Comparison of ENCODE assay signal across 33 cellular contexts in the genomic region with DNA sequence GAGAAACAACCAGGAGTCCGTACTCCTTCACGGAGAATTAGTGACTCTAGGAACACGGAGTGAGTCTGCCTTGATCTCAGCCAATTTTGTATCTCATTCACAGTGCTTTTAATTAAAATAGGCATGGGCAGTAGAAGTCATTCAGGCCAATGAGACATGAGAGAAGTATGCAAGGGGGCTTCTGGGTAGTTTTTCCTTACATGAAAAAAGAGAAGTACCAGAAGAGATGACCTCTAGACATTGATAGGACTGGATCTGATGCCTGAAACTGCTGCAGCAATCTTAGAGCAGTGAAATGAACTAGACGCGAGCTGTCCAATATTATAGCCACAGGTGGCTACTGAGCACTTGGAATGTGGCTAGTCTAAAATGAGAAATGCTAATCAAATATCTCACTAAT.
"Had no signal": no experiment of that assay in that cellular context is flagged by ENCODE, and none has a peak within 500 bp of the region (broad histone marks: within the 10 kb centered on the region; RNA-seq: fewer than 3 reads in every experiment).

No MANE protein-coding gene starts in this region.

- H3K27ac Mint-ChIP-seq: activated B cell treated with CpG ODN at 0.5 μM for 24 hours; activated CD8-positive, alpha-beta T cell treated with anti-CD3 and anti-CD28 coated beads for 36 hours; activated naive CD8-positive, alpha-beta T cell treated with anti-CD3 and anti-CD28 coated beads for 36 hours; activated naive CD8-positive, alpha-beta T cell treated with anti-CD3 and anti-CD28 coated beads, Interleukin-2, amount 50 U/mL, for 24 hours; activated T-helper 17 cell treated with anti-CD3 and anti-CD28 coated beads, Interleukin-2, amount 50 U/mL, for 72 hours; brain; dendritic cell treated with granulocyte-macrophage colony-stimulating factor and Interleukin-4, amounts not matched to agents 40 ng/mL and 50 ng/mL, for 4 days; T-helper 17 cell; T-helper 2 cell treated with Interferon-gamma antibody and Interleukin-4, amounts not matched to agents 5 μg/mL and 100 μg/mL, for 36 hours had no signal

- H3K36me3 ChIP-seq: ascending aorta, esophagus muscularis mucosa, gastrocnemius medialis, heart left ventricle, WERI-Rb-1 had no signal

- ATAC-seq: activated CD4-positive, CD25-positive, alpha-beta regulatory T cell treated with anti-CD3 and anti-CD28 coated beads, Interleukin-2, amount 50 U/mL, for 24 hours; activated CD8-positive, alpha-beta T cell treated with anti-CD3 and anti-CD28 coated beads for 36 hours; activated naive CD8-positive, alpha-beta T cell treated with anti-CD3 and anti-CD28 coated beads, Interleukin-2, amount 50 U/mL, for 24 hours; activated T-cell treated with anti-CD3 and anti-CD28 coated beads, Interleukin-2, amount 50 U/mL, for 4 hours; activated T-helper 17 cell treated with anti-CD3 and anti-CD28 coated beads, Interleukin-2, amount 50 U/mL, for 72 hours; gastrocnemius medialis; heart left ventricle; T-helper 17 cell had no signal

- H3K4me1 ChIP-seq: ascending aorta, esophagus muscularis mucosa, gastrocnemius medialis, heart left ventricle had no signal

- H3K27me3 ChIP-seq: ascending aorta, esophagus muscularis mucosa, foreskin keratinocyte, gastrocnemius medialis, heart left ventricle had no signal

- H3K27me3 Mint-ChIP-seq: activated B cell treated with CpG ODN at 0.5 μM for 24 hours; activated CD8-positive, alpha-beta T cell treated with anti-CD3 and anti-CD28 coated beads for 36 hours; activated naive CD8-positive, alpha-beta T cell treated with anti-CD3 and anti-CD28 coated beads for 36 hours; activated naive CD8-positive, alpha-beta T cell treated with anti-CD3 and anti-CD28 coated beads, Interleukin-2, amount 50 U/mL, for 24 hours; activated T-helper 17 cell treated with anti-CD3 and anti-CD28 coated beads, Interleukin-2, amount 50 U/mL, for 72 hours; dendritic cell treated with granulocyte-macrophage colony-stimulating factor and Interleukin-4, amounts not matched to agents 40 ng/mL and 50 ng/mL, for 4 days had no signal

- H3K36me3 Mint-ChIP-seq: activated naive CD8-positive, alpha-beta T cell treated with anti-CD3 and anti-CD28 coated beads for 36 hours; brain had no signal

- H3K4me3 Mint-ChIP-seq: activated B cell treated with CpG ODN at 0.5 μM for 24 hours; activated CD8-positive, alpha-beta T cell treated with anti-CD3 and anti-CD28 coated beads for 36 hours; activated naive CD8-positive, alpha-beta T cell treated with anti-CD3 and anti-CD28 coated beads for 36 hours; activated naive CD8-positive, alpha-beta T cell treated with anti-CD3 and anti-CD28 coated beads, Interleukin-2, amount 50 U/mL, for 24 hours; activated T-cell treated with anti-CD3 and anti-CD28 coated beads, Interleukin-2, amount 50 U/mL, for 4 hours; activated T-helper 17 cell treated with anti-CD3 and anti-CD28 coated beads, Interleukin-2, amount 50 U/mL, for 72 hours; brain; central memory CD8-positive, alpha-beta T cell; dendritic cell treated with granulocyte-macrophage colony-stimulating factor and Interleukin-4, amounts not matched to agents 40 ng/mL and 50 ng/mL, for 4 days; T-helper 17 cell; T-helper 2 cell treated with Interferon-gamma antibody and Interleukin-4, amounts not matched to agents 5 μg/mL and 100 μg/mL, for 36 hours had no signal

- H3K4me3 ChIP-seq: ascending aorta, coronary artery, dorsolateral prefrontal cortex, esophagus muscularis mucosa, gastrocnemius medialis, heart left ventricle had no signal

- H3K9me3 ChIP-seq: ascending aorta, gastrocnemius medialis had no signal

- H3K27ac ChIP-seq: ascending aorta, coronary artery, dorsolateral prefrontal cortex, esophagus muscularis mucosa, foreskin keratinocyte, gastrocnemius medialis, heart left ventricle, WERI-Rb-1 had no signal

- DNase-seq: activated B cell treated with CpG ODN at 0.5 μM for 24 hours; activated CD4-positive, alpha-beta T cell treated with anti-CD3 and anti-CD28 coated beads for 48 hours; activated CD4-positive, alpha-beta T cell treated with anti-CD3 and anti-CD28 coated beads, Interleukin-2, amount 50 U/mL, for 1 hour; activated CD4-positive, alpha-beta T cell treated with anti-CD3 and anti-CD28 coated beads, Interleukin-2, amount 50 U/mL, for 48 hours; activated CD8-positive, alpha-beta memory T cell treated with anti-CD3 and anti-CD28 coated beads for 24 hours; activated CD8-positive, alpha-beta T cell treated with anti-CD3 and anti-CD28 coated beads for 36 hours; activated effector memory CD4-positive, alpha-beta T cell treated with Interleukin-2 at 50 U/mL for 16 hours; activated gamma-delta T cell treated with Interleukin-2 at 50 U/mL for 16 hours; activated naive CD4-positive, alpha-beta T cell treated with anti-CD3 and anti-CD28 coated beads, Interleukin-2, amount 50 U/mL, for 16 hours; activated naive CD4-positive, alpha-beta T cell treated with Interleukin-2 at 50 U/mL for 16 hours; activated naive CD8-positive, alpha-beta T cell treated with anti-CD3 and anti-CD28 coated beads for 36 hours; activated naive CD8-positive, alpha-beta T cell treated with anti-CD3 and anti-CD28 coated beads, Interleukin-2, amount 50 U/mL, for 24 hours; activated T-cell treated with anti-CD3 and anti-CD28 coated beads, Interleukin-2, amount 50 U/mL, for 4 hours; dorsolateral prefrontal cortex; effector memory CD4-positive, alpha-beta T cell; erythroblast; gastrocnemius medialis; glutamatergic neuron; heart left ventricle; T-helper 1 cell; T-helper 17 cell; T1000; WERI-Rb-1 had no signal

- H3K4me1 Mint-ChIP-seq: activated T-helper 17 cell treated with anti-CD3 and anti-CD28 coated beads, Interleukin-2, amount 50 U/mL, for 72 hours; central memory CD8-positive, alpha-beta T cell; T-helper 17 cell had no signal

- H3K9me3 Mint-ChIP-seq: T-helper 2 cell treated with Interferon-gamma antibody and Interleukin-4, amounts not matched to agents 5 μg/mL and 100 μg/mL, for 36 hours had no signal
